25 cellular contexts compared by ENCODE assay signal in genomic region chr13:23273498-23273897, GRCh38.
DNase-seq lines count a peak whose midpoint lies in the region; ATAC-seq, FAIRE-seq and TF ChIP-seq lines count a peak whose summit lies in the region.
"Had no signal": no experiment of that assay in that cellular context is flagged by ENCODE, and none has a peak within 500 bp of the region (broad histone marks: within the 10 kb centered on the region; RNA-seq: fewer than 3 reads in every experiment).

No MANE protein-coding gene starts in this region.

- TF ChIP-seq CTCF in A549 (IDR thresholded peaks at IDR 0.05) (no peak), K562 (IDR thresholded peaks at IDR 0.05 in 2 of 3, conservative IDR thresholded peaks at IDR 0.05 in 1 of 3; ENCODE audit: insufficient read depth in 2 of 3, low read depth in 1 of 3, low read length in 3 of 3) (no peak)

- WGBS in A549 (ENCODE audit: missing lambda C conversion rate): 28% methylated on average over 3 of the region's 3 CpGs
- WGBS in K562 (ENCODE audit: insufficient coverage, low coverage, missing lambda C conversion rate): 5% methylated on average over 3 of the region's 3 CpGs

- no peak overlapping the region for H3K4me2 ChIP-seq in A549
- no peak overlapping the region for H3K4me2 ChIP-seq in K562 (ENCODE audit: insufficient read depth, low read length)
- H3K4me2 ChIP-seq: BLaER1 had no signal

- in situ Hi-C loops in K562 (cut with MboI): no loop called here

- FAIRE-seq in A549 (lab: Jason Lieb, UNC) (no peak), K562 (lab: Jason Lieb, UNC) (no peak)
- FAIRE-seq: GM12878, GM12892, GM18507 had no signal

- no peak for TF ChIP-seq POLR2A in A549 (IDR thresholded peaks at IDR 0.05; ENCODE audit: low read length)
- TF ChIP-seq POLR2A in K562 (conservative IDR thresholded peaks at IDR 0.05): no peak

- no peaks in the 10 kb centered on the region for H3K79me2 ChIP-seq in K562 (ENCODE audit: control insufficient read depth, insufficient read depth, low read length)

- no peak overlapping the region for H2AFZ ChIP-seq in K562 (ENCODE audit: low read depth, low read length)

- H3K9me3 ChIP-seq in A549 (no peaks in the 10 kb centered on the region), K562 (replicated peaks; ENCODE audit: control insufficient read depth, insufficient read depth, low read depth, low read length) (no peaks in the 10 kb centered on the region)
- H3K9me3 ChIP-seq: BE2C, BLaER1 had no signal

- no peak overlapping the region for H3K4me3 ChIP-seq in A549
- H3K4me3 ChIP-seq in K562: no peak overlapping the region
- H3K4me3 ChIP-seq: BLaER1, GM12878 had no signal

- no peaks in the 10 kb centered on the region for H4K20me1 ChIP-seq in K562 (replicated peaks; ENCODE audit: control insufficient read depth, insufficient read depth, low read length)
- H4K20me1 ChIP-seq: BLaER1 had no signal

- POLR2A ChIA-PET in A549 (lab: Yijun Ruan, JAX) (no interaction called here), K562 (lab: Yijun Ruan, JAX) (no interaction called here)

- no peak overlapping the region for H3K9ac ChIP-seq in K562 (ENCODE audit: insufficient read depth in 1 of 2, low read depth in 2 of 2, low read length in 2 of 2)
- H3K9ac ChIP-seq: BLaER1 had no signal

- peak; percentile 12 for DNase-seq in DMS53 (lab: John Stamatoyannopoulos, UW)
- no peak for DNase-seq in DMS53 treated with DMSO at 0.1 percent for 48 hours (lab: John Stamatoyannopoulos, UW; ENCODE audit: unreplicated experiment)
- peak; percentile 2 for DNase-seq in NCI-H510A (lab: John Stamatoyannopoulos, UW)
- no peak for DNase-seq in NCI-H510A treated with DMSO at 0.1 percent for 48 hours (lab: John Stamatoyannopoulos, UW)
- no peak for DNase-seq in A549 (ENCODE audit: low read depth in 1 of 2, low spot score in 1 of 2)
- no peak for DNase-seq in K562 (ENCODE audit: extremely low read depth in 1 of 4, low spot score in 3 of 4)
- DNase-seq in posterior cingulate gyrus: no peak
- DNase-seq: ACHN; BE2C; C1 segment of cervical spinal cord; CD4-positive, alpha-beta memory T cell; CD4-positive, CD25-positive, alpha-beta regulatory T cell; CD8-positive, alpha-beta memory T cell; COR-L47; DMS 273 treated with DMSO at 0.1 percent for 48 hours; DMS153; DMS79; DND-41; EL; GDM1 had no signal

- intact Hi-C loops in K562 (cut with micrococcal nuclease): loop anchor here (10.0 kb wide), 1 partner anchor 59 kb away; no protein-coding TSS in a partner anchor
- intact Hi-C loops in posterior cingulate gyrus (cut with DNase I): no loop called here

- no peaks in the 10 kb centered on the region for H3K9me1 ChIP-seq in K562 (ENCODE audit: control insufficient read depth, insufficient read depth, low read length)

- CTCF ChIA-PET in A549 (lab: Yijun Ruan, JAX) (no interaction called here), K562 (lab: Yijun Ruan, JAX; ENCODE audit: low intra/inter-chr PET ratio) (no interaction called here)

- H3K36me3 ChIP-seq in K562 (ENCODE audit: control insufficient read depth, insufficient read depth, low read length): no peaks in the 10 kb centered on the region
- H3K36me3 ChIP-seq: BE2C, BLaER1 had no signal

- H3K4me1 ChIP-seq in A549 (no peaks in the 10 kb centered on the region), K562 (replicated peaks in 1 of 2; ENCODE audit: control insufficient read depth in 2 of 2, insufficient read depth in 2 of 2, low read length in 2 of 2) (no peaks in the 10 kb centered on the region)
- H3K4me1 ChIP-seq: BE2C, BLaER1 had no signal

- H3K27me3 ChIP-seq in K562 (ENCODE audit: control insufficient read depth in 2 of 2, insufficient read depth in 2 of 2, low read length in 2 of 2): no peaks in the 10 kb centered on the region
- H3K27me3 ChIP-seq: BLaER1 had no signal

- BruUV-seq in K562 (replicated peaks; lab: Mats Ljungman, UMichigan): no TSS peak

- no peak for TF ChIP-seq RAD21 in A549 (conservative IDR thresholded peaks at IDR 0.05 in 1 of 2, IDR thresholded peaks at IDR 0.05 in 1 of 2)
- TF ChIP-seq RAD21 in K562 (CRISPR knock-in tag; conservative IDR thresholded peaks at IDR 0.05 in 1 of 2, IDR thresholded peaks at IDR 0.05 in 1 of 2): no peak

- TF ChIP-seq EP300 in A549 (IDR thresholded peaks at IDR 0.05) (no peak), K562 (IDR thresholded peaks at IDR 0.05; ENCODE audit: low read length) (no peak)

- ATAC-seq in A549: no peak
- no peak for ATAC-seq in K562
- ATAC-seq: GM12878 had no signal

- H3K27ac ChIP-seq in A549: no peak overlapping the region
- no peak overlapping the region for H3K27ac ChIP-seq in K562 (ENCODE audit: extremely low read depth, low read depth, low read length)
- H3K27ac ChIP-seq: 22Rv1, BLaER1 had no signal

TF ChIP-seq in A549, 52 proteins besides CTCF, POLR2A, EP300 and RAD21:
- no peak for TF ChIP-seq PHF8 (IDR thresholded peaks at IDR 0.05; ENCODE audit: borderline replicate concordance, low read depth)
- TF ChIP-seq MAFK (IDR thresholded peaks at IDR 0.05; ENCODE audit: partially characterized antibody): peak; percentile 40

TF ChIP-seq in K562, 482 proteins besides CTCF, POLR2A, EP300 and RAD21:
- TF ChIP-seq ZBTB49 (CRISPR knock-in tag; IDR thresholded peaks at IDR 0.05; ENCODE audit: borderline replicate concordance): no peak
- TF ChIP-seq ZNF316 (IDR thresholded peaks at IDR 0.05): peak; percentile 66
- TF ChIP-seq E4F1 (CRISPR knock-in tag; IDR thresholded peaks at IDR 0.05; ENCODE audit: borderline replicate concordance): no peak
- TF ChIP-seq MAFG (tag; conservative IDR thresholded peaks at IDR 0.05): 0 out of 2 replicates have a peak, but pooled peaks have one; percentile 27
- no peak for TF ChIP-seq ESRRA (IDR thresholded peaks at IDR 0.05; ENCODE audit: borderline replicate concordance, low read depth)
- no peak for TF ChIP-seq NFYB (IDR thresholded peaks at IDR 0.05; ENCODE audit: extremely low read depth, insufficient read length)
- no peak for TF ChIP-seq ZNF184 (CRISPR knock-in tag; IDR thresholded peaks at IDR 0.05)
- no peak for TF ChIP-seq ZNF583 (CRISPR knock-in tag; IDR thresholded peaks at IDR 0.05)
- TF ChIP-seq RFX1 (IDR thresholded peaks at IDR 0.05): no peak
- TF ChIP-seq NFATC3 (IDR thresholded peaks at IDR 0.05): no peak
- TF ChIP-seq CBFB (CRISPR knock-in tag; IDR thresholded peaks at IDR 0.05): no peak
- peak; percentile 52; the same call in 1 of the 2 replicates for TF ChIP-seq C11orf30 (IDR thresholded peaks at IDR 0.05; ENCODE audit: low read depth)

Comparison
In these comparisons a context has a peak if more than half of its experiments do, and no peak if none do; other contexts are left out.
1. DNase-seq: peak in DMS53 (single experiment) and NCI-H510A (single experiment); none in DMS53 treated with DMSO at 0.1 percent for 48 hours (single experiment), NCI-H510A treated with DMSO at 0.1 percent for 48 hours (single experiment), A549 (0 of 2), K562 (0 of 4) and posterior cingulate gyrus (0 of 10).